ENCODE assay signal across 12 cellular contexts in the genomic region with DNA sequence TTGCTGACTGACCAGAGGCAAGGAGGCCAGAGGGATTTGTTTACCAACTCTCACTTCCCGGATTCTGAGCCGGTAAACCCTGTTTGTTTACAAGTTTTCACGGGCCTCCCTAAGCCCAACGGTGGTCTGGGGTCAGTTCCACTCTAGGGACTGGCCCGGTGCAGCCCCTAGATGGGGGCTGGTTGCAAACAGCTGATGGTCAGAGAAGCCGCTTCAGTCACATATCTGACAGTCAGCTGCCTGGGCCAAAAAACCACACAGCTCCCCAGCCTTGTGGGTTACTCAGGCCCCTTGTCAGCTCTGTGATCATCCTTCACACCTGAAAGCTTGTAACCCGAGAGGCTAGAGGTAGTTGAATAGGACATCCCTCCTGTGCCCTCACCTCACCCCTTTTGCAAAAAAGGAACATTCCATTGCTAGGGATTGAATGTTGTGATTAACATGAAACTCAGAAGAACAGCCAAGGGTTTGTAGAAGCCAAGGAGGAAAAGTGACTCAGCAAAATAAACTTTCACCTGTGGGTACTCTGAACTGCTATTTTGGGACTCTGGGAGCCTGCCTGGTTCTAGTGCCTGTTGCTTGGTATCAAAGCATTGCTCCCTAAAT. TPM values are rescaled to one million over a fixed set of nuclear protein-coding genes. Genes with fewer than 3 reads are reported as not detected.
A peak's percentile ranks its signal among the peaks of the same experiment; 100 is the strongest.
DNase-seq lines count a peak whose midpoint lies in the region; FAIRE-seq and TF ChIP-seq lines count a peak whose summit lies in the region.
"Had no signal": no experiment of that assay in that cellular context is flagged by ENCODE, and none has a peak within 500 bp of the region (broad histone marks: within the 10 kb centered on the region; RNA-seq: fewer than 3 reads in every experiment).

No MANE protein-coding gene starts in this region.

- peak overlapping the region; percentile 99; the same call in 1 of the 2 replicates for H2BK20ac ChIP-seq in H1 (ENCODE audit: low read length)

- H4K20me1 ChIP-seq in KMS-11 (ENCODE audit: insufficient read depth) (no peaks in the 10 kb centered on the region), H1 (replicated peaks in 1 of 2; ENCODE audit: control insufficient read depth in 1 of 2, insufficient read depth in 2 of 2, low read length in 2 of 2) (no peaks in the 10 kb centered on the region)

- H3K79me1 ChIP-seq in H1 (ENCODE audit: low read depth, low read length) (no peaks in the 10 kb centered on the region; the same call in 1 of the 2 replicates), mesenchymal stem cell (replicated peaks; ENCODE audit: low read length, poor library complexity, severe bottlenecking) (no peaks in the 10 kb centered on the region)

- H2BK15ac ChIP-seq in H1 (ENCODE audit: low read length) = 0 out of 2 replicates have a peak overlapping the region, but pooled peaks have one; percentile 53
- no peak overlapping the region for H2BK15ac ChIP-seq in mesenchymal stem cell (ENCODE audit: low read depth, poor library complexity, severe bottlenecking)

- no peak overlapping the region for H3K4me3 ChIP-seq in KMS-11 (IDR thresholded peaks at IDR 0.05; ENCODE audit: insufficient read depth, low read depth, low read length)
- H3K4me3 ChIP-seq in H1 (ENCODE audit: extremely low read depth in 1 of 4, insufficient read depth in 2 of 4, low read depth in 3 of 4, low read length in 4 of 4) = peak overlapping the region in 1 of 4 experiments; percentile 21; a peak in 2 of 8 replicates
- H3K4me3 ChIP-seq in mesenchymal stem cell (ENCODE audit: insufficient read depth in 1 of 2, low read depth in 1 of 2, low read length in 2 of 2) = no peak overlapping the region
- H3K4me3 ChIP-seq: uterus had no signal

- H3K9me3 ChIP-seq in H1 (ENCODE audit: insufficient read depth in 2 of 2, low read depth in 1 of 2, low read length in 1 of 2) = no peaks in the 10 kb centered on the region
- H3K9me3 ChIP-seq in mesenchymal stem cell (ENCODE audit: control insufficient read depth, low read length) = peaks cover 3% of the 10 kb centered on the region
- H3K9me3 ChIP-seq: uterus had no signal

- no peak for TF ChIP-seq CTCF in KMS-11 (conservative IDR thresholded peaks at IDR 0.05; ENCODE audit: low read depth, low read length)
- TF ChIP-seq CTCF in H1 (IDR thresholded peaks at IDR 0.05; ENCODE audit: control extremely low read depth in 1 of 3, insufficient read depth in 1 of 3, low read depth in 1 of 3, low read length in 3 of 3) = no peak
- no peak for TF ChIP-seq CTCF in mesothelial cell of epicardium (IDR thresholded peaks at IDR 0.05; ENCODE audit: unreplicated experiment)

- no peaks in the 10 kb centered on the region for H3K27me3 Mint-ChIP-seq in mesothelial cell of epicardium (ENCODE audit: low read depth)

- H3K36me3 Mint-ChIP-seq in mesothelial cell of epicardium = no peaks in the 10 kb centered on the region
- H3K36me3 Mint-ChIP-seq: IgD-negative memory B cell had no signal

- peaks cover 3% of the 10 kb centered on the region for H3K9me3 Mint-ChIP-seq in mesothelial cell of epicardium
- H3K9me3 Mint-ChIP-seq: IgD-negative memory B cell had no signal

- H3K36me3 ChIP-seq in KMS-11 (ENCODE audit: insufficient read depth) (no peaks in the 10 kb centered on the region), H1 (ENCODE audit: control insufficient read depth in 2 of 4, insufficient read depth in 4 of 4, low read length in 3 of 4) (no peaks in the 10 kb centered on the region), mesenchymal stem cell (ENCODE audit: control insufficient read depth in 1 of 2, insufficient read depth in 2 of 2, low read depth in 1 of 2, low read length in 2 of 2) (no peaks in the 10 kb centered on the region)
- H3K36me3 ChIP-seq: uterus had no signal

- H3K23me2 ChIP-seq in H1 (ENCODE audit: low read depth, low read length) = peaks cover 2% of the 10 kb centered on the region

- H3K14ac ChIP-seq in H1 (ENCODE audit: insufficient read length) = no peak overlapping the region
- H3K14ac ChIP-seq in mesenchymal stem cell (ENCODE audit: low read length in 2 of 2) = no peak overlapping the region

- H3K56ac ChIP-seq in H1 (replicated peaks; ENCODE audit: insufficient read length, low read depth, low read length) = peak overlapping the region; percentile 27

- H3K4me3 Mint-ChIP-seq in mesothelial cell of epicardium = no peak overlapping the region
- H3K4me3 Mint-ChIP-seq: IgD-negative memory B cell had no signal

- peak overlapping the region; percentile 43; the same call in 1 of the 2 replicates for H3K9ac ChIP-seq in KMS-11
- peak overlapping the region in 1 of 4 experiments; percentile 27; a peak in 1 of 7 replicates for H3K9ac ChIP-seq in H1 (replicated peaks in 1 of 4; ENCODE audit: extremely low read depth in 1 of 4, low read depth in 3 of 4, low read length in 3 of 4)
- no peak overlapping the region for H3K9ac ChIP-seq in mesenchymal stem cell (ENCODE audit: low read length)

- H3K4me1 ChIP-seq in KMS-11 (ENCODE audit: low read depth, poor library complexity, severe bottlenecking) = peaks cover 69% of the 10 kb centered on the region
- peaks cover 14 to 24% (median 17%) of the 10 kb centered on the region in 4 experiments for H3K4me1 ChIP-seq in H1 (replicated peaks in 1 of 4; ENCODE audit: control insufficient read depth in 3 of 4, insufficient read depth in 4 of 4, low read length in 3 of 4)
- peaks cover 9% of the 10 kb centered on the region for H3K4me1 ChIP-seq in mesenchymal stem cell (ENCODE audit: control insufficient read depth, insufficient read depth, low read depth, low read length)
- H3K4me1 ChIP-seq: uterus had no signal

- no peak overlapping the region for H3K23ac ChIP-seq in H1 (ENCODE audit: insufficient read length)
- no peak overlapping the region for H3K23ac ChIP-seq in mesenchymal stem cell (ENCODE audit: low read length in 2 of 2)

- H3K27ac ChIP-seq in KMS-11 = peak overlapping the region; percentile 55
- H3K27ac ChIP-seq in H1 (ENCODE audit: low read depth, low read length) = peak overlapping the region; percentile 62; the same call in 1 of the 2 replicates
- no peak overlapping the region for H3K27ac ChIP-seq in mesenchymal stem cell (ENCODE audit: low read length, poor library complexity, severe bottlenecking)
- H3K27ac ChIP-seq: uterus had no signal

- H2BK12ac ChIP-seq in H1 (ENCODE audit: low read depth, low read length) (peak overlapping the region; percentile 96), mesenchymal stem cell (ENCODE audit: low read length in 2 of 2) (no peak overlapping the region)

- peak overlapping the region; percentile 82; the same call in 1 of the 2 replicates for H2AK5ac ChIP-seq in H1 (ENCODE audit: low read depth, low read length)
- no peak overlapping the region for H2AK5ac ChIP-seq in mesenchymal stem cell (ENCODE audit: low read length, severe bottlenecking)

- POLR2A ChIA-PET in H1 (lab: Charles Lee; ENCODE audit: partially characterized antibody) = interaction anchor here (0.7 to 4.7 kb wide), 10 partner anchors 17 to 372 kb away, joined by 3 to 13 read pairs (median 3); partner anchors contain the start of gene SEC24A

- peak overlapping the region; percentile 55 for H3K4ac ChIP-seq in H1 (replicated peaks; ENCODE audit: insufficient read length, low read depth, low read length)
- no peak overlapping the region for H3K4ac ChIP-seq in mesenchymal stem cell (ENCODE audit: low read depth in 1 of 2, low read length in 2 of 2)

- H2BK120ac ChIP-seq in H1 (replicated peaks; ENCODE audit: low read depth, low read length) (peak overlapping the region; percentile 97), mesenchymal stem cell (ENCODE audit: low read depth, low read length) (no peak overlapping the region)

- H2AFZ ChIP-seq in KMS-11 (ENCODE audit: low read depth) (no peak overlapping the region; the same call in 1 of the 2 replicates), H1 (ENCODE audit: low read length) (no peak overlapping the region), mesenchymal stem cell (ENCODE audit: low read depth, low read length) (peak overlapping the region; percentile 0)

- no peak overlapping the region for H3K27ac Mint-ChIP-seq in mesothelial cell of epicardium
- H3K27ac Mint-ChIP-seq: IgD-negative memory B cell had no signal

- peak in 1 of 2 experiments; percentile 21; a peak in 1 of 3 replicates for TF ChIP-seq POLR2A in H1 (IDR thresholded peaks at IDR 0.05; ENCODE audit: control extremely low read depth in 1 of 2, low read depth in 2 of 2, low read length in 2 of 2)

- H2BK5ac ChIP-seq in H1 (ENCODE audit: low read depth, low read length) = peak overlapping the region; percentile 98
- no peak overlapping the region for H2BK5ac ChIP-seq in mesenchymal stem cell (ENCODE audit: low read depth, low read length, poor library complexity, severe bottlenecking)

- H3K18ac ChIP-seq in H1 (ENCODE audit: extremely low read depth, low read length) (peak overlapping the region; percentile 91), mesenchymal stem cell (ENCODE audit: low read depth in 1 of 2, low read length in 2 of 2) (peak overlapping the region; percentile 48 to 56)

- peak overlapping the region; percentile 89 for H4K91ac ChIP-seq in H1 (replicated peaks; ENCODE audit: insufficient read length, low read length)
- H4K91ac ChIP-seq in mesenchymal stem cell (ENCODE audit: low read length) = no peak overlapping the region

- H3K4me1 Mint-ChIP-seq in mesothelial cell of epicardium = no peaks in the 10 kb centered on the region

- CTCF ChIA-PET in H1 (lab: Charles Lee; ENCODE audit: partially characterized antibody) = interaction anchor here (0.6 to 2.2 kb wide), 9 partner anchors 8 to 452 kb away, joined by 3 to 6 read pairs (median 4); no protein-coding TSS in a partner anchor

- H3K4me2 ChIP-seq in KMS-11 (peak overlapping the region; percentile 97), H1 (ENCODE audit: insufficient read depth in 1 of 2, low read depth in 2 of 2, low read length in 2 of 2) (peak overlapping the region; percentile 45 to 55), mesenchymal stem cell (ENCODE audit: low read length, poor library complexity, severe bottlenecking) (no peak overlapping the region)

- H3K79me2 ChIP-seq in KMS-11 (ENCODE audit: insufficient read depth, low read depth) (no peaks in the 10 kb centered on the region), H1 (ENCODE audit: control insufficient read depth in 1 of 2, insufficient read depth in 2 of 2, low read length in 2 of 2) (no peaks in the 10 kb centered on the region)

- peak in 1 of 2 experiments; percentile 89; a peak in 1 of 3 replicates for TF ChIP-seq EP300 in H1 (IDR thresholded peaks at IDR 0.05; ENCODE audit: borderline replicate concordance in 1 of 2, low read depth in 2 of 2, low read length in 2 of 2)

- no peak overlapping the region; the same call in 1 of the 2 replicates for H4K8ac ChIP-seq in H1 (ENCODE audit: extremely low read depth, insufficient read depth, low read length)
- H4K8ac ChIP-seq in mesenchymal stem cell (ENCODE audit: low read length) = peak overlapping the region; percentile 52

- no peak for TF ChIP-seq RAD21 in H1 (IDR thresholded peaks at IDR 0.05 in 1 of 2, conservative IDR thresholded peaks at IDR 0.05 in 1 of 2; ENCODE audit: low read depth in 2 of 2, low read length in 2 of 2)

- peak; percentile 37 for DNase-seq in EH (ENCODE audit: low read depth)
- peak; percentile 54 to 69 for DNase-seq in H1 (ENCODE audit: low read depth in 1 of 2, low spot score in 2 of 2)
- peak; percentile 19 for DNase-seq in mesenchymal stem cell
- DNase-seq in mesothelial cell of epicardium (ENCODE audit: low spot score in 2 of 2, unreplicated experiment in 2 of 2) = no peak
- no peak for DNase-seq in putamen (ENCODE audit: low spot score)
- no peak for DNase-seq in SIG-M5 (lab: John Stamatoyannopoulos, UW)
- DNase-seq in NCI-H446 treated with DMSO at 0.1 percent for 48 hours (lab: John Stamatoyannopoulos, UW) = no peak
- DNase-seq: activated CD8-positive, alpha-beta memory T cell treated with anti-CD3 and anti-CD28 coated beads, Interleukin-2, amount 50 U/mL, for 4 hours; stimulated activated CD4-positive, alpha-beta T cell treated with anti-CD3 and anti-CD28 coated beads, Interleukin-1b, Interleukin-23, amount 100 ng/mL, for 48 hours; uterus had no signal

- H3K27me3 ChIP-seq in KMS-11 (ENCODE audit: insufficient read depth, low read depth) = no peaks in the 10 kb centered on the region
- H3K27me3 ChIP-seq in H1 (replicated peaks in 1 of 4; ENCODE audit: control insufficient read depth in 3 of 4, extremely low read depth in 1 of 4, insufficient read depth in 3 of 4, low read length in 3 of 4) = no peaks in the 10 kb centered on the region
- no peaks in the 10 kb centered on the region for H3K27me3 ChIP-seq in mesenchymal stem cell (ENCODE audit: control insufficient read depth in 1 of 2, insufficient read depth in 1 of 2, low read length in 2 of 2)
- H3K27me3 ChIP-seq: uterus had no signal

- FAIRE-seq in H1 (lab: Jason Lieb, UNC) = peak; percentile 97

- peak overlapping the region; percentile 71 for H4K5ac ChIP-seq in H1 (ENCODE audit: insufficient read length, low read depth, low read length)

- 29% methylated on average over 7 of the region's 7 CpGs; no CpG with 5 or more reads in 1 of the 2 experiments for WGBS in H1 (ENCODE audit: extremely low coverage in 1 of 2, insufficient coverage in 1 of 2, insufficient read length in 1 of 2, insufficient replicate concordance in 2 of 2, low coverage in 1 of 2, low lambda C conversion rate in 2 of 2, missing lambda C conversion rate in 1 of 2), 2 experiments
- 29% methylated on average over 6 of the region's 7 CpGs for WGBS in mesenchymal stem cell

RNA-seq across cellular contexts. Expression of gene SAR1B, which starts 40.4 kb away (rescaled TPM):
- 36.3 and 37.5 TPM in 2 replicates for total RNA-seq in H1 (2021; fragmentation: NEBNext Ultra II Directional; extraction: Animal tissue kit (Norgen Biotek cat#: 25700))
- polyA plus RNA-seq in H1 (2011; rRNA removed) = 7.1 and 9.1 TPM in 2 replicates
- polyA plus RNA-seq in H1 (2011; cell fraction: cytosol; rRNA removed) = 17.6 TPM
- polyA plus RNA-seq in H1 (2011; cell fraction: nucleus; rRNA removed) = 3.8 TPM
- polyA plus RNA-seq in H1 (2012, experiment 1 of 2) = 25.3 to 33.0 TPM (median 26.8 TPM) in 4 replicates
- polyA plus RNA-seq in H1 (2012, experiment 2 of 2) = 11.2 TPM
- 17.0 TPM for polyA plus RNA-seq in H1 (2013, experiment 1 of 2)
- 19.3 TPM for polyA plus RNA-seq in H1 (2013, experiment 2 of 2)
- 20.4 and 39.0 TPM in 2 replicates for polyA minus RNA-seq in H1 (2011; rRNA and poly(A)+ RNA removed)
- polyA minus RNA-seq in H1 (2011; cell fraction: cytosol; rRNA and poly(A)+ RNA removed) = 10.9 TPM
- polyA minus RNA-seq in H1 (2011; cell fraction: nucleus; rRNA and poly(A)+ RNA removed) = 16.4 TPM
- 29.5 TPM for polyA plus RNA-seq in mesenchymal stem cell (2013, experiment 1 of 2)
- 28.4 TPM for polyA plus RNA-seq in mesenchymal stem cell (2013, experiment 2 of 2)
- 26.1 to 30.4 TPM (median 30.2 TPM) in 3 replicates for total RNA-seq in mesothelial cell of epicardium

RNA-seq across cellular contexts. Expression of gene SEC24A, which starts 56.3 kb away (rescaled TPM):
- total RNA-seq in H1 (2021; fragmentation: NEBNext Ultra II Directional; extraction: Animal tissue kit (Norgen Biotek cat#: 25700)) = 31.0 and 33.7 TPM in 2 replicates
- polyA plus RNA-seq in H1 (2011; rRNA removed) = 14.7 and 18.8 TPM in 2 replicates
- polyA plus RNA-seq in H1 (2011; cell fraction: cytosol; rRNA removed) = 14.9 TPM
- polyA plus RNA-seq in H1 (2011; cell fraction: nucleus; rRNA removed) = 15.7 TPM
- 10.8 to 15.6 TPM (median 13.3 TPM) in 4 replicates for polyA plus RNA-seq in H1 (2012, experiment 1 of 2)
- 1.5 TPM for polyA plus RNA-seq in H1 (2012, experiment 2 of 2)
- polyA plus RNA-seq in H1 (2013, experiment 1 of 2) = 17.5 TPM
- polyA plus RNA-seq in H1 (2013, experiment 2 of 2) = 17.6 TPM
- polyA minus RNA-seq in H1 (2011; rRNA and poly(A)+ RNA removed) = 40.7 and 50.8 TPM in 2 replicates
- polyA minus RNA-seq in H1 (2011; cell fraction: cytosol; rRNA and poly(A)+ RNA removed) = 17.9 TPM
- polyA minus RNA-seq in H1 (2011; cell fraction: nucleus; rRNA and poly(A)+ RNA removed) = 27.6 TPM
- polyA plus RNA-seq in mesenchymal stem cell (2013, experiment 1 of 2) = 30.7 TPM
- 31.3 TPM for polyA plus RNA-seq in mesenchymal stem cell (2013, experiment 2 of 2)
- 27.4 to 29.5 TPM (median 29.3 TPM) in 3 replicates for total RNA-seq in mesothelial cell of epicardium

Comparison
In these comparisons a context has a peak if more than half of its experiments do, and no peak if none do; other contexts are left out.
1. DNase-seq: peak in EH (single experiment), H1 (2 of 2) and mesenchymal stem cell (single experiment); none in mesothelial cell of epicardium (0 of 2), putamen (single experiment), SIG-M5 (single experiment) and NCI-H446 treated with DMSO at 0.1 percent for 48 hours (single experiment).